In genomic region chr10:101639141-101639900, GRCh38 we compare ENCODE assay signal across 21 cellular contexts. TPM values are rescaled to one million over a fixed set of nuclear protein-coding genes. Genes with fewer than 3 reads are reported as not detected.
DNase-seq lines count a peak whose midpoint lies in the region; ATAC-seq, FAIRE-seq and TF ChIP-seq lines count a peak whose summit lies in the region.
"Had no signal": no experiment of that assay in that cellular context is flagged by ENCODE, and none has a peak within 500 bp of the region (broad histone marks: within the 10 kb centered on the region; RNA-seq: fewer than 3 reads in every experiment).

No MANE protein-coding gene starts in this region.

- H3K27ac ChIP-seq in CD8-positive, alpha-beta T cell (ENCODE audit: low read depth, low read length), result no peak overlapping the region
- H3K27ac ChIP-seq: 22Rv1 had no signal

- intact Hi-C loops in activated CD4-positive, alpha-beta T cell treated with anti-CD3 and anti-CD28 coated beads for 36 hours (cut with DNase I, micrococcal nuclease), result no loop called here
- intact Hi-C loops in CD8-positive, alpha-beta T cell (cut with DNase I, micrococcal nuclease), result no loop called here

- no peaks in the 10 kb centered on the region for H3K9me3 Mint-ChIP-seq in activated CD4-positive, alpha-beta T cell treated with anti-CD3 and anti-CD28 coated beads for 36 hours (ENCODE audit: low read depth)
- no peaks in the 10 kb centered on the region for H3K9me3 Mint-ChIP-seq in CD8-positive, alpha-beta T cell
- no peaks in the 10 kb centered on the region for H3K9me3 Mint-ChIP-seq in neural crest cell

- no peak for TF ChIP-seq CTCF in CD8-positive, alpha-beta T cell (IDR thresholded peaks at IDR 0.05)
- TF ChIP-seq CTCF in neural crest cell (conservative IDR thresholded peaks at IDR 0.05) (no peak), BE2C (IDR thresholded peaks at IDR 0.05; ENCODE audit: low read depth, low read length) (no peak)

- H3K27me3 Mint-ChIP-seq in activated CD4-positive, alpha-beta T cell treated with anti-CD3 and anti-CD28 coated beads for 36 hours, result no peaks in the 10 kb centered on the region
- H3K27me3 Mint-ChIP-seq in CD8-positive, alpha-beta T cell (ENCODE audit: low read depth), result no peaks in the 10 kb centered on the region
- H3K27me3 Mint-ChIP-seq in neural crest cell (ENCODE audit: low read depth), result no peaks in the 10 kb centered on the region

- H3K4me3 ChIP-seq in CD8-positive, alpha-beta T cell (ENCODE audit: low read depth, low read length), result no peak overlapping the region
- H3K4me3 ChIP-seq in BE2C (ENCODE audit: low read depth, low read length), result no peak overlapping the region

- no peak for FAIRE-seq in urothelium cell line (lab: Jason Lieb, UNC)
- FAIRE-seq: D721Med had no signal

- no peaks in the 10 kb centered on the region for H3K36me3 ChIP-seq in CD8-positive, alpha-beta T cell (ENCODE audit: insufficient read depth, low read length)
- no peaks in the 10 kb centered on the region for H3K36me3 ChIP-seq in BE2C

- no peak for DNase-seq in activated CD4-positive, alpha-beta T cell treated with anti-CD3 and anti-CD28 coated beads for 36 hours
- no peak for DNase-seq in activated CD4-positive, alpha-beta T cell treated with anti-CD3 and anti-CD28 coated beads, Interleukin-2, amount 50 U/mL, for 1 hour
- DNase-seq in CD8-positive, alpha-beta T cell, result no peak
- DNase-seq in cerebellum (ENCODE audit: low spot score), result peak; percentile 42
- DNase-seq in neural crest cell (ENCODE audit: low read depth, low spot score), result no peak
- no peak for DNase-seq in SKM-1 treated with dmso at 0.1 percent for 144 hours (lab: John Stamatoyannopoulos, UW; ENCODE audit: unreplicated experiment)
- DNase-seq in BE2C, result no peak
- DNase-seq in urothelium cell line (ENCODE audit: low spot score), result no peak
- DNase-seq: DMS79, H7, Karpas-422, NCI-H1048, NCI-H1436, NCI-H1930, NCI-H226, NCI-H524, NCI-H82, OCI-M1, Right ventricle myocardium superior had no signal

- peak overlapping the region; percentile 2 for H3K27ac Mint-ChIP-seq in activated CD4-positive, alpha-beta T cell treated with anti-CD3 and anti-CD28 coated beads for 36 hours
- H3K27ac Mint-ChIP-seq in CD8-positive, alpha-beta T cell, result peak overlapping the region; percentile 30
- H3K27ac Mint-ChIP-seq in neural crest cell (ENCODE audit: unreplicated experiment), result peak overlapping the region; percentile 88

- no peaks in the 10 kb centered on the region for H3K27me3 ChIP-seq in CD8-positive, alpha-beta T cell (ENCODE audit: insufficient read depth, low read length)
- no peaks in the 10 kb centered on the region for H3K27me3 ChIP-seq in BE2C

- peaks cover 7% of the 10 kb centered on the region for H3K4me1 Mint-ChIP-seq in activated CD4-positive, alpha-beta T cell treated with anti-CD3 and anti-CD28 coated beads for 36 hours
- peaks cover 17% of the 10 kb centered on the region for H3K4me1 Mint-ChIP-seq in CD8-positive, alpha-beta T cell (ENCODE audit: low read depth)
- H3K4me1 Mint-ChIP-seq in neural crest cell, result peaks cover 15% of the 10 kb centered on the region

- peaks cover 32% of the 10 kb centered on the region for H3K36me3 Mint-ChIP-seq in activated CD4-positive, alpha-beta T cell treated with anti-CD3 and anti-CD28 coated beads for 36 hours (ENCODE audit: low read depth)
- H3K36me3 Mint-ChIP-seq in CD8-positive, alpha-beta T cell, result peaks cover 62% of the 10 kb centered on the region
- peaks cover 15% of the 10 kb centered on the region for H3K36me3 Mint-ChIP-seq in neural crest cell (ENCODE audit: low read depth)

- H3K4me1 ChIP-seq in CD8-positive, alpha-beta T cell (ENCODE audit: insufficient read depth, low read length), result no peaks in the 10 kb centered on the region
- no peaks in the 10 kb centered on the region for H3K4me1 ChIP-seq in BE2C

- CTCF ChIA-PET in activated CD4-positive, alpha-beta T cell treated with anti-CD3 and anti-CD28 coated beads for 36 hours (lab: Charles Lee), result interaction anchor here (0.9 to 1.0 kb wide), 2 partner anchors 9 to 26 kb away, joined by 3 to 4 read pairs; no protein-coding TSS in a partner anchor
- CTCF ChIA-PET in CD8-positive, alpha-beta T cell (lab: Charles Lee), result no interaction called here

- POLR2A ChIA-PET in activated CD4-positive, alpha-beta T cell treated with anti-CD3 and anti-CD28 coated beads for 36 hours (lab: Charles Lee), result no interaction called here
- POLR2A ChIA-PET in CD8-positive, alpha-beta T cell (lab: Charles Lee), result no interaction called here

- ATAC-seq in activated CD4-positive, alpha-beta T cell treated with anti-CD3 and anti-CD28 coated beads for 36 hours, result no peak
- no peak for ATAC-seq in CD8-positive, alpha-beta T cell

- H3K9me3 ChIP-seq in CD8-positive, alpha-beta T cell (ENCODE audit: low read length), result no peaks in the 10 kb centered on the region
- no peaks in the 10 kb centered on the region for H3K9me3 ChIP-seq in BE2C

- H3K4me3 Mint-ChIP-seq in activated CD4-positive, alpha-beta T cell treated with anti-CD3 and anti-CD28 coated beads for 36 hours, result no peak overlapping the region
- H3K4me3 Mint-ChIP-seq in CD8-positive, alpha-beta T cell, result no peak overlapping the region
- no peak overlapping the region for H3K4me3 Mint-ChIP-seq in neural crest cell

RNA-seq across cellular contexts. Expression of gene DPCD, which starts 51.2 kb away (rescaled TPM):
- 10 to 100 TPM; 15.5 to 19.3 TPM for total RNA-seq in activated CD4-positive, alpha-beta T cell treated with anti-CD3 and anti-CD28 coated beads for 36 hours
- 1 to 10 TPM in 1 of 2 experiments, not detected in 1; 1.0 TPM for total RNA-seq in CD8-positive, alpha-beta T cell
- 13.1 TPM for total RNA-seq in cerebellum
- 29.6 and 35.5 TPM in 2 replicates for total RNA-seq in neural crest cell
- polyA plus RNA-seq in BE2C (2012; ENCODE audit: insufficient read depth, insufficient read length, low read depth), result 47.0 TPM

RNA-seq across cellular contexts. Expression of gene POLL, which starts 51.3 kb away (rescaled TPM):
- total RNA-seq in activated CD4-positive, alpha-beta T cell treated with anti-CD3 and anti-CD28 coated beads for 36 hours, result 10 to 100 TPM; 30.2 to 31.4 TPM
- total RNA-seq in CD8-positive, alpha-beta T cell, result 10 to 100 TPM; 19.9 to 23.0 TPM
- 14.4 TPM for total RNA-seq in cerebellum
- total RNA-seq in neural crest cell, result 30.8 and 36.3 TPM in 2 replicates
- 27.9 TPM for polyA plus RNA-seq in BE2C (2012; ENCODE audit: insufficient read depth, insufficient read length, low read depth)

RNA-seq across cellular contexts. Expression of gene FBXW4, which starts 55.6 kb away (rescaled TPM):
- 10 to 100 TPM; 34.7 to 36.3 TPM for total RNA-seq in activated CD4-positive, alpha-beta T cell treated with anti-CD3 and anti-CD28 coated beads for 36 hours
- total RNA-seq in CD8-positive, alpha-beta T cell, result 10 to 100 TPM; 75.4 to 76.1 TPM
- total RNA-seq in cerebellum (40.1 TPM), neural crest cell (32.0 and 33.4 TPM in 2 replicates)
- polyA plus RNA-seq in BE2C (2012; ENCODE audit: insufficient read depth, insufficient read length, low read depth), result 37.1 TPM

Comparison
In these comparisons a context has a peak if more than half of its experiments do, and no peak if none do; other contexts are left out.
1. H3K27ac Mint-ChIP-seq: peak in every context shown above with its lines; median percentile 88 in neural crest cell; 30 in CD8-positive, alpha-beta T cell; 2 in activated CD4-positive, alpha-beta T cell treated with anti-CD3 and anti-CD28 coated beads for 36 hours.